Comparison of ENCODE assay signal across 8 cellular contexts in genomic region chr6:31580446-31580755, GRCh38. TPM values are rescaled to one million over a fixed set of nuclear protein-coding genes. Genes with fewer than 3 reads are reported as not detected.
DNase-seq lines count a peak whose midpoint lies in the region; ATAC-seq and TF ChIP-seq lines count a peak whose summit lies in the region.

No MANE protein-coding gene starts in this region.

- TF ChIP-seq CTCF in left lung (IDR thresholded peaks at IDR 0.05) (no peak), suprapubic skin (IDR thresholded peaks at IDR 0.05) (no peak)

- H3K4me1 Mint-ChIP-seq in activated CD4-positive, alpha-beta T cell treated with anti-CD3 and anti-CD28 coated beads, Interleukin-2, amount 10 ng/mL, durations not matched to agents 24 days and 14 days = peaks cover 60% of the 10 kb centered on the region
- peaks cover 67% of the 10 kb centered on the region for H3K4me1 Mint-ChIP-seq in activated naive CD8-positive, alpha-beta T cell treated with anti-CD3 and anti-CD28 coated beads, Interleukin-2, amount 10 ng/mL, durations not matched to agents 7 days and 5 days

- H3K27me3 Mint-ChIP-seq in activated CD4-positive, alpha-beta T cell treated with anti-CD3 and anti-CD28 coated beads, Interleukin-2, amount 10 ng/mL, durations not matched to agents 24 days and 14 days = no peaks in the 10 kb centered on the region
- H3K27me3 Mint-ChIP-seq in activated naive CD8-positive, alpha-beta T cell treated with anti-CD3 and anti-CD28 coated beads, Interleukin-2, amount 10 ng/mL, durations not matched to agents 7 days and 5 days = no peaks in the 10 kb centered on the region

- no peaks in the 10 kb centered on the region for H3K9me3 Mint-ChIP-seq in activated CD4-positive, alpha-beta T cell treated with anti-CD3 and anti-CD28 coated beads, Interleukin-2, amount 10 ng/mL, durations not matched to agents 24 days and 14 days
- H3K9me3 Mint-ChIP-seq in activated naive CD8-positive, alpha-beta T cell treated with anti-CD3 and anti-CD28 coated beads, Interleukin-2, amount 10 ng/mL, durations not matched to agents 7 days and 5 days = no peaks in the 10 kb centered on the region

- H3K9me3 ChIP-seq in left lung (no peaks in the 10 kb centered on the region), suprapubic skin (no peaks in the 10 kb centered on the region)

- TF ChIP-seq POLR2A in suprapubic skin (IDR thresholded peaks at IDR 0.05) = no peak

- POLR2A ChIA-PET in activated naive CD8-positive, alpha-beta T cell treated with anti-CD3 and anti-CD28 coated beads, Interleukin-2, amount 10 ng/mL, durations not matched to agents 7 days and 5 days (lab: Charles Lee) = interaction anchor here (0.9 to 16.0 kb wide), 11 partner anchors 7 to 235 kb away, joined by 3 to 481 read pairs (median 13); partner anchors contain the start of genes ATP6V1G2, DDX39B, HSPA1A and HSPA1L

- H3K4me3 ChIP-seq in left lung = peak overlapping the region; percentile 79 to 82
- H3K4me3 ChIP-seq in suprapubic skin = peak overlapping the region; percentile 62

- peaks cover 64% of the 10 kb centered on the region for H3K36me3 Mint-ChIP-seq in activated CD4-positive, alpha-beta T cell treated with anti-CD3 and anti-CD28 coated beads, Interleukin-2, amount 10 ng/mL, durations not matched to agents 24 days and 14 days (ENCODE audit: low read depth)
- H3K36me3 Mint-ChIP-seq in activated naive CD8-positive, alpha-beta T cell treated with anti-CD3 and anti-CD28 coated beads, Interleukin-2, amount 10 ng/mL, durations not matched to agents 7 days and 5 days = peaks cover 61% of the 10 kb centered on the region

- TF ChIP-seq EP300 in suprapubic skin (IDR thresholded peaks at IDR 0.05) = no peak

- 30% methylated on average over 13 of the region's 13 CpGs for WGBS in suprapubic skin

- peak overlapping the region; percentile 94 for H3K4me3 Mint-ChIP-seq in activated CD4-positive, alpha-beta T cell treated with anti-CD3 and anti-CD28 coated beads, Interleukin-2, amount 10 ng/mL, durations not matched to agents 24 days and 14 days
- H3K4me3 Mint-ChIP-seq in activated naive CD8-positive, alpha-beta T cell treated with anti-CD3 and anti-CD28 coated beads, Interleukin-2, amount 10 ng/mL, durations not matched to agents 7 days and 5 days = peak overlapping the region; percentile 97

- intact Hi-C loops in activated CD4-positive, alpha-beta T cell treated with anti-CD3 and anti-CD28 coated beads, Interleukin-2, amount 10 ng/mL, durations not matched to agents 24 days and 14 days (cut with micrococcal nuclease) = loop anchor here (1.0 to 5.0 kb wide), 4 partner anchors 8 to 157 kb away; partner anchors contain the start of genes CLIC1, LTA and PRRC2A
- intact Hi-C loops in left lung (cut with DNase I) = no loop called here

- ATAC-seq in activated naive CD8-positive, alpha-beta T cell treated with anti-CD3 and anti-CD28 coated beads, Interleukin-2, amount 10 ng/mL, durations not matched to agents 7 days and 5 days (ENCODE audit: low read depth) = no peak
- ATAC-seq in left lung (no peak), HG03354 (IDR thresholded peaks at IDR 0.05; ENCODE audit: poor library complexity, severe bottlenecking, unreplicated experiment) (no peak)

- H3K4me1 ChIP-seq in left lung (peaks cover 0 to 80% of the 10 kb centered on the region in 2 donors), suprapubic skin (peaks cover 12% of the 10 kb centered on the region)

- DNase-seq in activated CD4-positive, alpha-beta T cell treated with anti-CD3 and anti-CD28 coated beads, Interleukin-2, amount 10 ng/mL, durations not matched to agents 24 days and 14 days = no peak
- DNase-seq in activated CD4-positive, alpha-beta T cell treated with anti-CD3 and anti-CD28 coated beads for 4 hours = no peak
- DNase-seq in activated naive CD8-positive, alpha-beta T cell treated with anti-CD3 and anti-CD28 coated beads, Interleukin-2, amount 10 ng/mL, durations not matched to agents 7 days and 5 days = no peak
- DNase-seq in left lung (no peak), suprapubic skin (ENCODE audit: low spot score in 2 of 2) (no peak), NCI-H2107 treated with DMSO at 0.1 percent for 48 hours (lab: John Stamatoyannopoulos, UW; ENCODE audit: unreplicated experiment) (no peak), iPS-NIHi11 (ENCODE audit: low spot score) (no peak)

- H3K36me3 ChIP-seq in left lung (peaks cover 0 to 17% of the 10 kb centered on the region in 2 donors), suprapubic skin (no peaks in the 10 kb centered on the region)

- H3K27me3 ChIP-seq in left lung = peaks cover 0 to 4% of the 10 kb centered on the region in 2 donors
- H3K27me3 ChIP-seq in suprapubic skin = no peaks in the 10 kb centered on the region

- H3K27ac Mint-ChIP-seq in activated CD4-positive, alpha-beta T cell treated with anti-CD3 and anti-CD28 coated beads, Interleukin-2, amount 10 ng/mL, durations not matched to agents 24 days and 14 days = peak overlapping the region; percentile 91
- H3K27ac Mint-ChIP-seq in activated naive CD8-positive, alpha-beta T cell treated with anti-CD3 and anti-CD28 coated beads, Interleukin-2, amount 10 ng/mL, durations not matched to agents 7 days and 5 days = peak overlapping the region; percentile 99

- H3K27ac ChIP-seq in left lung (peak overlapping the region; percentile 65 to 88), suprapubic skin (no peak overlapping the region)

RNA-seq across cellular contexts. Expression of gene LTB, which starts 1.8 kb away (rescaled TPM):
- 134 and 136 TPM in 2 replicates for total RNA-seq in activated CD4-positive, alpha-beta T cell treated with anti-CD3 and anti-CD28 coated beads, Interleukin-2, amount 10 ng/mL, durations not matched to agents 24 days and 14 days
- 100 to 1,000 TPM; 426 to 431 TPM for total RNA-seq in activated naive CD8-positive, alpha-beta T cell treated with anti-CD3 and anti-CD28 coated beads, Interleukin-2, amount 10 ng/mL, durations not matched to agents 7 days and 5 days
- total RNA-seq in left lung (10 to 100 TPM; 10.3 to 13.7 TPM), suprapubic skin (not detected)

RNA-seq across cellular contexts. Expression of gene TNF, which starts 5.0 kb away (rescaled TPM):
- 294 and 303 TPM in 2 replicates for total RNA-seq in activated CD4-positive, alpha-beta T cell treated with anti-CD3 and anti-CD28 coated beads, Interleukin-2, amount 10 ng/mL, durations not matched to agents 24 days and 14 days
- total RNA-seq in activated naive CD8-positive, alpha-beta T cell treated with anti-CD3 and anti-CD28 coated beads, Interleukin-2, amount 10 ng/mL, durations not matched to agents 7 days and 5 days = 10 to 100 TPM; 18.5 to 18.6 TPM
- total RNA-seq in left lung = 10 to 100 TPM in 1 of 2 donors, under 1 TPM in 1; 0.29 to 10.4 TPM
- total RNA-seq in suprapubic skin = 1 to 10 TPM; 1.0 to 6.4 (median 3.3) TPM

RNA-seq across cellular contexts. Expression of gene LST1, which starts 5.7 kb away (rescaled TPM):
- total RNA-seq in activated CD4-positive, alpha-beta T cell treated with anti-CD3 and anti-CD28 coated beads, Interleukin-2, amount 10 ng/mL, durations not matched to agents 24 days and 14 days = 42.6 and 46.4 TPM in 2 replicates
- total RNA-seq in activated naive CD8-positive, alpha-beta T cell treated with anti-CD3 and anti-CD28 coated beads, Interleukin-2, amount 10 ng/mL, durations not matched to agents 7 days and 5 days = 100 to 1,000 TPM in 1 of 2 experiments, 10 to 100 TPM in 1; 91.8 to 105 TPM
- 10 to 100 TPM; 32.7 to 95.1 TPM for total RNA-seq in left lung
- total RNA-seq in suprapubic skin = 10 to 100 TPM in 1 of 4 donors, 1 to 10 TPM in 3; 3.7 to 72.9 (median 6.7) TPM

RNA-seq across cellular contexts. Expression of gene LTA, which starts 8.3 kb away (rescaled TPM):
- total RNA-seq in activated CD4-positive, alpha-beta T cell treated with anti-CD3 and anti-CD28 coated beads, Interleukin-2, amount 10 ng/mL, durations not matched to agents 24 days and 14 days = 622 and 631 TPM in 2 replicates
- 10 to 100 TPM; 15.2 to 16.7 TPM for total RNA-seq in activated naive CD8-positive, alpha-beta T cell treated with anti-CD3 and anti-CD28 coated beads, Interleukin-2, amount 10 ng/mL, durations not matched to agents 7 days and 5 days
- total RNA-seq in left lung = under 1 TPM; 0.17 to 0.65 TPM
- under 1 TPM in 1 of 4 donors, not detected in 3; 0.47 TPM for total RNA-seq in suprapubic skin

RNA-seq across cellular contexts. Expression of gene NCR3, which starts 12.4 kb away (rescaled TPM):
- total RNA-seq in activated CD4-positive, alpha-beta T cell treated with anti-CD3 and anti-CD28 coated beads, Interleukin-2, amount 10 ng/mL, durations not matched to agents 24 days and 14 days = 12.2 and 14.5 TPM in 2 replicates
- total RNA-seq in activated naive CD8-positive, alpha-beta T cell treated with anti-CD3 and anti-CD28 coated beads, Interleukin-2, amount 10 ng/mL, durations not matched to agents 7 days and 5 days = 10 to 100 TPM; 69.7 to 70.0 TPM
- total RNA-seq in left lung (1 to 10 TPM in 1 of 2 donors, under 1 TPM in 1; 0.67 to 1.5 TPM), suprapubic skin (not detected)

Comparison
In these comparisons a context has a peak if more than half of its experiments do, and no peak if none do; other contexts are left out.
1. RNA of gene TNF, which starts 5.0 kb away (total RNA-seq): 294 to 303 TPM in activated CD4-positive, alpha-beta T cell treated with anti-CD3 and anti-CD28 coated beads, Interleukin-2, amount 10 ng/mL, durations not matched to agents 24 days and 14 days; 18.5 to 18.6 TPM in activated naive CD8-positive, alpha-beta T cell treated with anti-CD3 and anti-CD28 coated beads, Interleukin-2, amount 10 ng/mL, durations not matched to agents 7 days and 5 days, 0.29 to 10.4 TPM in left lung and 1.0 to 6.4 TPM in suprapubic skin; every median in the first group is over 10 times any median in the second.